8 cellular contexts compared by ENCODE assay signal in the genomic region with DNA sequence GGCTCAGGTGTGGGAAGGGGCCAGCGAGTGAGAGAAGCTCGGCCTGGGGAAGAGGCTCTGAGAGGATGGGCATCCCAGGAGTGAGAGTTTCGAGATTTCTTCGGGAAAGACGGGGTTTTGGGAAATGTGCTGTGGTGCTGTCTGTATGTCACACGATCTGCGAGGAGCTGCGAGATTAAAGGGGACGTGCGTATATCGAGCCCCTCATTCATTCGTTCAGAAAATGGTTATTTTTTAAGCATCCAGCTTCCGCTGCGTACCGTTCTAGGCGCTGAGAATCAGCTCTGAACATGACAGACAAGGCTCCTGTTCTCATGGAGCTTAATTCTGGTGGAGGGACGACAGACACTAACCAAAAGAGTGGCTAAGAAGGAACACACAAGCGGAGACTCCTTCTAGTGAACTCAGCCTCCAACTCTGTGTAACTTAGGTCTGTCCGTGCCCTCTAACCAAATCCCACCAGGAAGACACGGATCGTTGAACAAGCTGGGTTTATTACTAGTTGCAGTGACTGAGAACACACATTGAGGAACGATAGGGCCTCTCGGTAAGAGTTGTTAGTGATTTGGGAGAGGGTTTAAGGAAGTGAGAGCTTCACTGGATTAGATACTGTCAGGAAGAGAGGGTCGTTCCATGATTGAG. TPM values are rescaled to one million over a fixed set of nuclear protein-coding genes. Genes with fewer than 3 reads are reported as not detected.
A peak's percentile ranks its signal among the peaks of the same experiment; 100 is the strongest.
DNase-seq lines count a peak whose midpoint lies in the region; ATAC-seq and TF ChIP-seq lines count a peak whose summit lies in the region.

No MANE protein-coding gene starts in this region.

- no peaks in the 10 kb centered on the region for H3K27me3 Mint-ChIP-seq in natural killer cell treated with Interleukin-12 subunit alpha and Interleukin-12 subunit beta and Interleukin-15 and Interleukin-18, amount 100 ng/mL, for 72 hours

- H3K9me2 ChIP-seq in SK-N-SH = no peaks in the 10 kb centered on the region

- peak overlapping the region; percentile 94 for H3K4me2 ChIP-seq in SK-N-SH

- WGBS in SK-N-SH (ENCODE audit: low lambda C conversion rate) = 4% methylated on average over 23 of the region's 24 CpGs

- CTCF ChIA-PET in SK-N-SH (lab: Yijun Ruan, JAX) = interaction anchor here (0.6 to 3.8 kb wide), 10 partner anchors 21 to 594 kb away, joined by 3 to 26 read pairs (median 5); partner anchors contain the start of genes FGF18 and STK10

- peak overlapping the region; percentile 85 to 94 for H3K4me3 ChIP-seq in SK-N-SH (ENCODE audit: low read depth in 2 of 2, low read length in 1 of 2)

- H3K36me3 ChIP-seq in SK-N-SH (replicated peaks in 1 of 2; ENCODE audit: control insufficient read depth in 1 of 2, insufficient read depth in 2 of 2, low read length in 1 of 2) = no peaks in the 10 kb centered on the region

- peak overlapping the region; percentile 97 for H3K9ac ChIP-seq in SK-N-SH

- ATAC-seq in GM19023 (IDR thresholded peaks at IDR 0.05; ENCODE audit: unreplicated experiment) (peak; percentile 0), HG03571 (IDR thresholded peaks at IDR 0.05; ENCODE audit: unreplicated experiment) (no peak), GM18873 (IDR thresholded peaks at IDR 0.05; ENCODE audit: low FRiP score, unreplicated experiment) (no peak)
- ATAC-seq in natural killer cell treated with Interleukin-12 subunit alpha and Interleukin-12 subunit beta and Interleukin-15 and Interleukin-18, amount 100 ng/mL, for 72 hours = no peak

- H3K27ac Mint-ChIP-seq in natural killer cell treated with Interleukin-12 subunit alpha and Interleukin-12 subunit beta and Interleukin-15 and Interleukin-18, amount 100 ng/mL, for 72 hours = peak overlapping the region; percentile 89 to 96

- peaks cover 35% of the 10 kb centered on the region for H4K20me1 ChIP-seq in SK-N-SH (ENCODE audit: insufficient read depth)

- H3K4me3 Mint-ChIP-seq in natural killer cell treated with Interleukin-12 subunit alpha and Interleukin-12 subunit beta and Interleukin-15 and Interleukin-18, amount 100 ng/mL, for 72 hours = peak overlapping the region; percentile 96

- H3K9me3 ChIP-seq in SK-N-SH = no peaks in the 10 kb centered on the region

- TF ChIP-seq RAD21 in SK-N-SH (IDR thresholded peaks at IDR 0.05; ENCODE audit: low read length) = no peak

- POLR2A ChIA-PET in SK-N-SH (lab: Yijun Ruan, JAX) = interaction anchor here (0.6 to 1.4 kb wide), 3 partner anchors 14 to 181 kb away, joined by 3 to 4 read pairs (median 3); no protein-coding TSS in a partner anchor

- no peak for TF ChIP-seq EP300 in SK-N-SH (IDR thresholded peaks at IDR 0.05; ENCODE audit: borderline replicate concordance in 1 of 2, low read depth in 1 of 2, low read length in 1 of 2)

- H3K4me1 Mint-ChIP-seq in natural killer cell treated with Interleukin-12 subunit alpha and Interleukin-12 subunit beta and Interleukin-15 and Interleukin-18, amount 100 ng/mL, for 72 hours (ENCODE audit: low read depth in 2 of 2) = peaks cover 26 to 43% of the 10 kb centered on the region in 2 donors

- H3K4me1 ChIP-seq in SK-N-SH (ENCODE audit: control insufficient read depth in 1 of 2, insufficient read depth in 2 of 2, low read depth in 1 of 2, low read length in 1 of 2) = peaks cover 17 to 20% of the 10 kb centered on the region in 2 experiments

- peaks cover 49% of the 10 kb centered on the region for H3K79me2 ChIP-seq in SK-N-SH (ENCODE audit: insufficient read depth)

- no peaks in the 10 kb centered on the region for H3K9me3 Mint-ChIP-seq in natural killer cell treated with Interleukin-12 subunit alpha and Interleukin-12 subunit beta and Interleukin-15 and Interleukin-18, amount 100 ng/mL, for 72 hours

- H3K36me3 Mint-ChIP-seq in natural killer cell treated with Interleukin-12 subunit alpha and Interleukin-12 subunit beta and Interleukin-15 and Interleukin-18, amount 100 ng/mL, for 72 hours = no peaks in the 10 kb centered on the region

- H3K27ac ChIP-seq in SK-N-SH (ENCODE audit: low read depth in 2 of 2, low read length in 1 of 2) = peak overlapping the region; percentile 97 to 98

- peaks cover 6% of the 10 kb centered on the region for H3F3A ChIP-seq in SK-N-SH (replicated peaks; ENCODE audit: insufficient read depth)

- TF ChIP-seq CTCF in SK-N-SH (IDR thresholded peaks at IDR 0.05) = no peak

- peak overlapping the region; percentile 97 for H2AFZ ChIP-seq in SK-N-SH (ENCODE audit: low read depth)

- DNase-seq in A172 (ENCODE audit: low spot score) (peak; percentile 4), SK-N-SH (peak; percentile 12), epidermal melanocyte (ENCODE audit: insufficient read length, low spot score) (peak; percentile 34), iPS-NIHi7 (ENCODE audit: extremely low spot score) (no peak)
- no peak for DNase-seq in natural killer cell treated with Interleukin-12 subunit alpha and Interleukin-12 subunit beta and Interleukin-15 and Interleukin-18, amount 100 ng/mL, for 72 hours (ENCODE audit: low spot score)

- H3K27me3 ChIP-seq in SK-N-SH (ENCODE audit: insufficient read depth) = no peaks in the 10 kb centered on the region

TF ChIP-seq in SK-N-SH, 30 proteins besides CTCF, POLR2A, EP300 and RAD21:
- TF ChIP-seq GATA2 (CRISPR knock-in tag; IDR thresholded peaks at IDR 0.05) = no peak
- 0 out of 2 replicates have a peak, but pooled peaks have one; percentile 35 for TF ChIP-seq MXI1 (IDR thresholded peaks at IDR 0.05; ENCODE audit: low read depth, low read length)
- no peak for TF ChIP-seq RCOR1 (IDR thresholded peaks at IDR 0.05; ENCODE audit: low read length)
- TF ChIP-seq MAX (IDR thresholded peaks at IDR 0.05; ENCODE audit: low read depth) = 0 out of 2 replicates have a peak, but pooled peaks have one; percentile 5

RNA-seq across cellular contexts. Expression of gene FBXW11, which starts 0.8 kb away (rescaled TPM):
- 90.2 and 106 TPM in 2 replicates for total RNA-seq in A172 (2014; rRNA removed; shearing (Covaris generic))
- 37.5 and 51.1 TPM in 2 replicates for polyA plus RNA-seq in SK-N-SH (2012; rRNA removed)
- polyA plus RNA-seq in SK-N-SH (2012; cell fraction: cytosol; rRNA removed) = 42.5 and 48.0 TPM in 2 replicates
- polyA plus RNA-seq in SK-N-SH (2012; cell fraction: nucleus; rRNA removed) = 20.9 and 40.9 TPM in 2 replicates
- 10 to 100 TPM; 47.3 to 54.8 TPM for total RNA-seq in natural killer cell treated with Interleukin-12 subunit alpha and Interleukin-12 subunit beta and Interleukin-15 and Interleukin-18, amount 100 ng/mL, for 72 hours

Comparison
In these comparisons a context has a peak if more than half of its experiments do, and no peak if none do; other contexts are left out.
1. DNase-seq: peak in A172 (single experiment), SK-N-SH (single experiment) and epidermal melanocyte (single experiment); none in natural killer cell treated with Interleukin-12 subunit alpha and Interleukin-12 subunit beta and Interleukin-15 and Interleukin-18, amount 100 ng/mL, for 72 hours (single experiment) and iPS-NIHi7 (single experiment).